ENCODE assay signal across 1 cellular context in genomic region chr11:47507016-47507631, GRCh38.
TF ChIP-seq lines count a peak whose summit lies in the region.

No MANE protein-coding gene starts in this region.

TF ChIP-seq in SK-N-SH, 30 proteins besides CTCF, POLR2A, EP300 and RAD21:
- TF ChIP-seq NRF1 (IDR thresholded peaks at IDR 0.05; ENCODE audit: low read depth, low read length) (no peak), REST (IDR thresholded peaks at IDR 0.05; ENCODE audit: low read depth, low read length) (no peak), MXI1 (IDR thresholded peaks at IDR 0.05; ENCODE audit: low read depth, low read length) (no peak), RXRA (IDR thresholded peaks at IDR 0.05; ENCODE audit: borderline replicate concordance, low read depth) (no peak), MEF2A (IDR thresholded peaks at IDR 0.05; ENCODE audit: borderline replicate concordance, low read depth) (no peak), GATA2 (CRISPR knock-in tag; IDR thresholded peaks at IDR 0.05) (no peak), GABPA (IDR thresholded peaks at IDR 0.05; ENCODE audit: low read depth) (no peak), CHD2 (IDR thresholded peaks at IDR 0.05; ENCODE audit: low read length, partially characterized antibody) (no peak), IRF3 (IDR thresholded peaks at IDR 0.05; ENCODE audit: low read depth, low read length) (no peak), EZH2phosphoT487 (IDR thresholded peaks at IDR 0.05; ENCODE audit: borderline replicate concordance, low read depth) (no peak), ZBTB33 (IDR thresholded peaks at IDR 0.05; ENCODE audit: borderline replicate concordance, low read depth) (no peak), USF1 (IDR thresholded peaks at IDR 0.05; ENCODE audit: borderline replicate concordance, low read depth) (no peak), FOXM1 (IDR thresholded peaks at IDR 0.05; ENCODE audit: low read depth) (no peak)
